ENCODE assay signal across 8 cellular contexts in the genomic region with DNA sequence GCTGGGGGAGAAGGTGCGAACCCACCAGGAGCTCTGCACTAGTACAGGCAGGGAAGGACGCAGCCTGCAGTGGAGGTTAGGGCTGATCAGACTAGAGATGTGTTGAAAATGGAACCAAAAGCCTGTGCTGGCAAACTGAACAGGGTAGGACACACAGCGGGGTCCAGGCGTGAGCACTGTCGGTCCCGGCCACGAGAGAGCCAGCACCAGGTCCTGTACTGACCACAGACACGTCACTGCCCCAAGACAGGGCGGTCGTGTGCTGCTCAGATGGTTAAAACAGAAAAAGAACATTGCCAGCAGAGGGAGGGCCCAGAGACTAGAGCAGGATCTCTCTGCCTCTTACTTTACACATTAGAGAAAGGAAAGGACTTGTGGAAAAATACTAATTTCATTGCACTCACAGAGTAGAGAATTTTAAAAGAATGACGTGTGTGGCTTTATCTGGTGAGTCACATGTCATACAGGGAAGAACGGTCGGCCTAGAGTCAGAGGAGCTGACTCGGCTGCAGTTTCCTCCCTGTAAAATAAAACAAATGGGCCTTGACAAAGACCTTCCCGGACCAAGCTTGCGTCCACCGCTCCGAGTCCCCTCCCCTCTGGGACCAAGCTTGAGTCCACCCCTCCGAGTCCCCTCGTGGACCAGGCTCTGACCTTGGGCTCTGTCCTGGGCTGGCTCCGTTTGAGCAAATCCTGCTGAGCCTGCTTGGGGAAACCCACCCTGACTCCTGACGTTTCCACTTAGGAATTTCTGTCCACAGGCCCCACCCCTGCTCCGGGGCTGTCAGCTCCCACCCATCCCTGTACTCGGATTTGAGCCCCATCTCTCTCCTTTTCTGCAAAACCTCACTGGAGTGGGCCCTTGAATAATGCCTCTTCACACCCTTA. TPM values are rescaled to one million over a fixed set of nuclear protein-coding genes. Genes with fewer than 3 reads are reported as not detected.
DNase-seq lines count a peak whose midpoint lies in the region; ATAC-seq and TF ChIP-seq lines count a peak whose summit lies in the region.

No MANE protein-coding gene starts in this region.

- DNase-seq in MV-4-11 (lab: John Stamatoyannopoulos, UW) = peak; percentile 58
- no peak for DNase-seq in central memory CD8-positive, alpha-beta T cell (ENCODE audit: low spot score in 2 of 2)
- peak in 1 of 2 donors; percentile 72 for DNase-seq in left lung
- peak; percentile 55 for DNase-seq in stomach
- no peak for DNase-seq in retina

- no peaks in the 10 kb centered on the region for H3K9me3 Mint-ChIP-seq in central memory CD8-positive, alpha-beta T cell

- H3K27me3 ChIP-seq in left lung (no peaks in the 10 kb centered on the region), stomach (no peaks in the 10 kb centered on the region)

- intact Hi-C loops in left lung (cut with DNase I) = no loop called here
- intact Hi-C loops in stomach (cut with DNase I; ENCODE audit: low total_unique reads) = no loop called here

- no peak for TF ChIP-seq EP300 in stomach (IDR thresholded peaks at IDR 0.05)

- H3K36me3 Mint-ChIP-seq in central memory CD8-positive, alpha-beta T cell (ENCODE audit: insufficient read depth) = peaks cover 6% of the 10 kb centered on the region

- H3K4me1 Mint-ChIP-seq in central memory CD8-positive, alpha-beta T cell = no peaks in the 10 kb centered on the region

- H3K4me1 ChIP-seq in left lung (peaks cover 4 to 9% of the 10 kb centered on the region in 2 donors), stomach (peaks cover 18 to 55% (median 39%) of the 10 kb centered on the region in 4 donors)

- H3K27me3 Mint-ChIP-seq in central memory CD8-positive, alpha-beta T cell = no peaks in the 10 kb centered on the region

- H3K9me3 ChIP-seq in left lung (no peaks in the 10 kb centered on the region), stomach (no peaks in the 10 kb centered on the region)

- H3K36me3 ChIP-seq in left lung (peaks cover 0 to 14% of the 10 kb centered on the region in 2 donors), stomach (peaks cover 0 to 30% (median 20%) of the 10 kb centered on the region in 4 donors)

- H3K4me3 ChIP-seq in left lung = peak overlapping the region; percentile 24 to 32
- H3K4me3 ChIP-seq in stomach = peak overlapping the region; percentile 26 to 40 (median 28)

- 13 to 22% (median 14%) methylated on average over 24 of the region's 24 CpGs for WGBS in stomach, 5 donors

- no peak for TF ChIP-seq POLR2A in stomach (IDR thresholded peaks at IDR 0.05)

- H3K27ac ChIP-seq in left lung = peak overlapping the region; percentile 85 to 95
- peak overlapping the region; percentile 89 to 94 (median 91) for H3K27ac ChIP-seq in stomach

- H3K27ac Mint-ChIP-seq in central memory CD8-positive, alpha-beta T cell (ENCODE audit: low read depth) = peak overlapping the region; percentile 22

- peak; percentile 57 for ATAC-seq in GM18909 (IDR thresholded peaks at IDR 0.05; ENCODE audit: poor library complexity, unreplicated experiment)
- ATAC-seq in central memory CD8-positive, alpha-beta T cell (replicated peaks; ENCODE audit: extremely low read depth, poor library complexity, severe bottlenecking) = no peak
- ATAC-seq in left lung = peak; percentile 85
- ATAC-seq in GM21515 (IDR thresholded peaks at IDR 0.05; ENCODE audit: unreplicated experiment) = no peak
- ATAC-seq in GM21390 (IDR thresholded peaks at IDR 0.05; ENCODE audit: unreplicated experiment) = no peak

- TF ChIP-seq CTCF in left lung (IDR thresholded peaks at IDR 0.05) (no peak), stomach (IDR thresholded peaks at IDR 0.05) (no peak)

- peak overlapping the region; percentile 29 for H3K4me3 Mint-ChIP-seq in central memory CD8-positive, alpha-beta T cell

RNA-seq across cellular contexts. Expression of a gene that starts 16.7 kb away (rescaled TPM):
- total RNA-seq in left lung (10 to 100 TPM; 72.0 to 83.8 TPM), stomach (10 to 100 TPM; 25.1 to 67.7 (median 56.2) TPM)
- polyA plus RNA-seq in stomach = 100 to 1,000 TPM in 2 of 3 donors, 10 to 100 TPM in 1; 78.3 to 124 (median 110) TPM

RNA-seq across cellular contexts. Expression of a gene that starts 22.1 kb away (rescaled TPM):
- total RNA-seq in left lung = 10 to 100 TPM; 16.1 to 22.8 TPM
- 10 to 100 TPM in 3 of 5 donors, 1 to 10 TPM in 2; 1.7 to 32.1 (median 13.6) TPM for total RNA-seq in stomach
- polyA plus RNA-seq in stomach = 10 to 100 TPM in 1 of 3 donors, 1 to 10 TPM in 2; 4.6 to 13.9 (median 7.9) TPM

RNA-seq across cellular contexts. Expression of a gene that starts 39.0 kb away (rescaled TPM):
- total RNA-seq in left lung (1,000 to 10,000 TPM in 1 of 2 donors, 100 to 1,000 TPM in 1; 909 to 1,079 TPM), stomach (1,000 to 10,000 TPM; 1,571 to 2,461 (median 2,078) TPM)
- 1,000 to 10,000 TPM; 3,068 to 4,006 (median 3,110) TPM for polyA plus RNA-seq in stomach

RNA-seq across cellular contexts. Expression of a gene that starts 58.9 kb away (rescaled TPM):
- 1 to 10 TPM in 1 of 2 donors, under 1 TPM in 1; 0.84 to 1.4 TPM for total RNA-seq in left lung
- total RNA-seq in stomach = 1 to 10 TPM in 2 of 5 donors, not detected in 3; 2.0 to 4.5 TPM
- polyA plus RNA-seq in stomach = 1 to 10 TPM; 2.1 to 9.9 (median 3.3) TPM

Comparison
In these comparisons a context has a peak if more than half of its experiments do, and no peak if none do; other contexts are left out.
1. ATAC-seq: peak in GM18909 (single experiment) and left lung (single experiment); none in central memory CD8-positive, alpha-beta T cell (single experiment), GM21515 (single experiment) and GM21390 (single experiment).
2. DNase-seq: peak in MV-4-11 (single experiment) and stomach (single experiment); none in central memory CD8-positive, alpha-beta T cell (0 of 2) and retina (single experiment).